In genomic region chr2:47688561-47688960, GRCh38 we compare ENCODE assay signal across 15 cellular contexts.
DNase-seq lines count a peak whose midpoint lies in the region; ATAC-seq and TF ChIP-seq lines count a peak whose summit lies in the region.
"Had no signal": no experiment of that assay in that cellular context is flagged by ENCODE, and none has a peak within 500 bp of the region (broad histone marks: within the 10 kb centered on the region; RNA-seq: fewer than 3 reads in every experiment).

No MANE protein-coding gene starts in this region.

- peaks cover 11% of the 10 kb centered on the region; the same call in 1 of the 2 replicates for H3K36me3 ChIP-seq in GM23338 (ENCODE audit: insufficient read depth)
- H3K36me3 ChIP-seq: heart right ventricle had no signal

- no peaks in the 10 kb centered on the region; the same call in 1 of the 2 replicates for H4K20me1 ChIP-seq in GM23338 (replicated peaks; ENCODE audit: insufficient read depth)

- no peak overlapping the region for H3K4me3 ChIP-seq in GM23338
- H3K4me3 ChIP-seq: heart right ventricle had no signal

- ATAC-seq in GM23338: peak; percentile 84
- ATAC-seq in HG02610 (IDR thresholded peaks at IDR 0.05; ENCODE audit: unreplicated experiment): no peak
- no peak for ATAC-seq in HG03135 (IDR thresholded peaks at IDR 0.05; ENCODE audit: unreplicated experiment)
- ATAC-seq: heart right ventricle; stimulated activated naive CD8-positive, alpha-beta T cell treated with anti-CD3 and anti-CD28 coated beads, Interleukin-15, Interleukin-2, amounts not matched to agents 100 U/mL and 50 U/mL, for 24 hours had no signal

- peaks cover 15% of the 10 kb centered on the region for H3K4me1 ChIP-seq in GM23338 (ENCODE audit: insufficient read depth)

- H3F3A ChIP-seq in GM23338 (replicated peaks; ENCODE audit: low read depth): 0 out of 2 replicates have a peak, but pooled peaks cover 6% of the 10 kb centered on the region

- H3K27me3 Mint-ChIP-seq in GM23338 (ENCODE audit: insufficient read depth, low read depth, poor library complexity): peaks cover 8% of the 10 kb centered on the region
- no peaks in the 10 kb centered on the region for H3K27me3 Mint-ChIP-seq in activated naive CD8-positive, alpha-beta T cell treated with anti-CD3 and anti-CD28 coated beads for 36 hours

- DNase-seq in DMS153 (lab: John Stamatoyannopoulos, UW) (peak; percentile 87), GM23338 (ENCODE audit: low spot score) (no peak), NCI-H2107 treated with DMSO at 0.1 percent for 48 hours (lab: John Stamatoyannopoulos, UW; ENCODE audit: unreplicated experiment) (peak; percentile 43), cerebellar cortex (ENCODE audit: low spot score) (peak; percentile 76)
- no peak for DNase-seq in stimulated activated CD4-positive, alpha-beta T cell treated with anti-CD3 and anti-CD28 coated beads, Interleukin-15, amount 100 ng/mL, for 24 hours
- no peak for DNase-seq in activated naive CD8-positive, alpha-beta T cell treated with anti-CD3 and anti-CD28 coated beads for 36 hours
- DNase-seq: CD4-positive, CD25-positive, alpha-beta regulatory T cell; effector CD8-positive, alpha-beta T cell; heart right ventricle; NCI-H187 treated with DMSO at 0.1 percent for 48 hours; posterior cingulate gyrus; stimulated activated CD4-positive, alpha-beta T cell treated with anti-CD3 and anti-CD28 coated beads, Interleukin-1b, Interleukin-23, amount 100 ng/mL, for 48 hours; stimulated activated naive CD8-positive, alpha-beta T cell treated with anti-CD3 and anti-CD28 coated beads, Interleukin-15, Interleukin-2, amounts not matched to agents 100 U/mL and 50 U/mL, for 24 hours had no signal

- peaks cover 6% of the 10 kb centered on the region; the same call in 1 of the 2 replicates for H3K9me2 ChIP-seq in GM23338 (ENCODE audit: insufficient read depth)

- H3K36me3 Mint-ChIP-seq in GM23338 (ENCODE audit: low read depth): no peaks in the 10 kb centered on the region
- H3K36me3 Mint-ChIP-seq in activated naive CD8-positive, alpha-beta T cell treated with anti-CD3 and anti-CD28 coated beads for 36 hours: no peaks in the 10 kb centered on the region
- H3K36me3 Mint-ChIP-seq: CD4-positive, CD25-positive, alpha-beta regulatory T cell had no signal

- H3K27me3 ChIP-seq in GM23338 (ENCODE audit: insufficient read depth): no peaks in the 10 kb centered on the region
- H3K27me3 ChIP-seq: heart right ventricle had no signal

- no peaks in the 10 kb centered on the region for H3K79me2 ChIP-seq in GM23338 (replicated peaks; ENCODE audit: insufficient read depth)

- TF ChIP-seq CTCF in GM23338 (conservative IDR thresholded peaks at IDR 0.05; ENCODE audit: low read depth in 2 of 2): no peak

- H3K9me3 Mint-ChIP-seq in GM23338: no peaks in the 10 kb centered on the region
- peaks cover 5% of the 10 kb centered on the region for H3K9me3 Mint-ChIP-seq in activated naive CD8-positive, alpha-beta T cell treated with anti-CD3 and anti-CD28 coated beads for 36 hours

- no peak overlapping the region for H3K4me2 ChIP-seq in GM23338

- peak overlapping the region; percentile 72; the same call in 1 of the 2 replicates for H3K27ac ChIP-seq in GM23338 (ENCODE audit: low read depth)

- peak overlapping the region; percentile 61; the same call in 1 of the 2 replicates for H2AFZ ChIP-seq in GM23338

- H3K4me3 Mint-ChIP-seq in GM23338: no peak overlapping the region
- no peak overlapping the region for H3K4me3 Mint-ChIP-seq in activated naive CD8-positive, alpha-beta T cell treated with anti-CD3 and anti-CD28 coated beads for 36 hours
- H3K4me3 Mint-ChIP-seq: CD4-positive, CD25-positive, alpha-beta regulatory T cell had no signal

- peaks cover 25% of the 10 kb centered on the region for H3K4me1 Mint-ChIP-seq in GM23338
- peaks cover 5% of the 10 kb centered on the region for H3K4me1 Mint-ChIP-seq in activated naive CD8-positive, alpha-beta T cell treated with anti-CD3 and anti-CD28 coated beads for 36 hours
- H3K4me1 Mint-ChIP-seq: CD4-positive, CD25-positive, alpha-beta regulatory T cell had no signal

- peak overlapping the region; percentile 22 for H3K27ac Mint-ChIP-seq in GM23338
- H3K27ac Mint-ChIP-seq in activated naive CD8-positive, alpha-beta T cell treated with anti-CD3 and anti-CD28 coated beads for 36 hours: no peak overlapping the region

TF ChIP-seq in GM23338, 12 proteins besides CTCF, POLR2A, EP300 and RAD21 (continues in another document):
- TF ChIP-seq POLR2AphosphoS5 (IDR thresholded peaks at IDR 0.05; ENCODE audit: low read depth) (no peak), JUNB (IDR thresholded peaks at IDR 0.05; ENCODE audit: unreplicated experiment) (no peak), EZH2phosphoT487 (IDR thresholded peaks at IDR 0.05; ENCODE audit: unreplicated experiment) (no peak), CREB1 (CRISPR knock-in tag; IDR thresholded peaks at IDR 0.05; ENCODE audit: low read depth) (no peak), EZH2 (IDR thresholded peaks at IDR 0.05; ENCODE audit: low read depth, unreplicated experiment) (no peak), REST (IDR thresholded peaks at IDR 0.05; ENCODE audit: unreplicated experiment) (no peak), STAT1 (IDR thresholded peaks at IDR 0.05; ENCODE audit: unreplicated experiment) (no peak)

Comparison
In these comparisons a context has a peak if more than half of its experiments do, and no peak if none do; other contexts are left out.
1. DNase-seq: peak in DMS153 (single experiment), NCI-H2107 treated with DMSO at 0.1 percent for 48 hours (single experiment) and cerebellar cortex (single experiment); none in GM23338 (single experiment), stimulated activated CD4-positive, alpha-beta T cell treated with anti-CD3 and anti-CD28 coated beads, Interleukin-15, amount 100 ng/mL, for 24 hours (single experiment) and activated naive CD8-positive, alpha-beta T cell treated with anti-CD3 and anti-CD28 coated beads for 36 hours (single experiment).